Comparison of ENCODE assay signal across 1 cellular context in genomic region chr22:34410111-34410510, GRCh38.
TF ChIP-seq lines count a peak whose summit lies in the region.

No MANE protein-coding gene starts in this region.

TF ChIP-seq in H1, 55 proteins besides CTCF, POLR2A, EP300 and RAD21:
- TF ChIP-seq KDM1A (IDR thresholded peaks at IDR 0.05; ENCODE audit: borderline replicate concordance, low read length): no peak
- TF ChIP-seq CTBP2 (IDR thresholded peaks at IDR 0.05; ENCODE audit: borderline replicate concordance, insufficient read depth, insufficient read length, low read length): no peak
- TF ChIP-seq SRF (IDR thresholded peaks at IDR 0.05; ENCODE audit: low read depth, low read length): no peak
- TF ChIP-seq BCL11A (IDR thresholded peaks at IDR 0.05; ENCODE audit: low read depth in 2 of 2, low read length in 2 of 2): no peak
- no peak for TF ChIP-seq CBX8 (IDR thresholded peaks at IDR 0.05; ENCODE audit: borderline replicate concordance, low read depth, low read length)
- TF ChIP-seq EGR1 (IDR thresholded peaks at IDR 0.05; ENCODE audit: borderline replicate concordance, low read depth, low read length): no peak
- no peak for TF ChIP-seq TBP (IDR thresholded peaks at IDR 0.05; ENCODE audit: low read depth, low read length)
TF ChIP-seq in H1: peak in this region for 0.
